In genomic region chr17:14317383-14317782, GRCh38 we compare ENCODE assay signal across 1 cellular context.
TF ChIP-seq lines count a peak whose summit lies in the region.

No MANE protein-coding gene starts in this region.

TF ChIP-seq in H1, 55 proteins besides CTCF, POLR2A, EP300 and RAD21:
- TF ChIP-seq SRF (IDR thresholded peaks at IDR 0.05; ENCODE audit: low read depth, low read length) (no peak), CREB1 (IDR thresholded peaks at IDR 0.05) (no peak), TAF7 (optimal IDR thresholded peaks at IDR 0.05; ENCODE audit: borderline replicate concordance, low read depth, low read length) (no peak), KDM1A (IDR thresholded peaks at IDR 0.05; ENCODE audit: borderline replicate concordance, low read length) (no peak), EZH2 (IDR thresholded peaks at IDR 0.05; ENCODE audit: low read depth, low read length, severe bottlenecking) (no peak), KDM4A (IDR thresholded peaks at IDR 0.05; ENCODE audit: low read depth, low read length, severe bottlenecking) (no peak), TAF1 (IDR thresholded peaks at IDR 0.05; ENCODE audit: low read depth, low read length) (no peak), POLR2AphosphoS5 (IDR thresholded peaks at IDR 0.05; ENCODE audit: low read depth, low read length) (no peak), JUN (IDR thresholded peaks at IDR 0.05; ENCODE audit: low read depth, low read length) (no peak), SP1 (IDR thresholded peaks at IDR 0.05; ENCODE audit: low read depth, low read length) (no peak), SIN3A (conservative IDR thresholded peaks at IDR 0.05 in 1 of 2, IDR thresholded peaks at IDR 0.05 in 1 of 2; ENCODE audit: low read depth in 1 of 2, low read length in 2 of 2) (no peak), KDM5A (IDR thresholded peaks at IDR 0.05; ENCODE audit: low read length) (no peak), CEBPB (IDR thresholded peaks at IDR 0.05; ENCODE audit: low read depth, low read length) (no peak)
